27 cellular contexts compared by ENCODE assay signal in the genomic region with DNA sequence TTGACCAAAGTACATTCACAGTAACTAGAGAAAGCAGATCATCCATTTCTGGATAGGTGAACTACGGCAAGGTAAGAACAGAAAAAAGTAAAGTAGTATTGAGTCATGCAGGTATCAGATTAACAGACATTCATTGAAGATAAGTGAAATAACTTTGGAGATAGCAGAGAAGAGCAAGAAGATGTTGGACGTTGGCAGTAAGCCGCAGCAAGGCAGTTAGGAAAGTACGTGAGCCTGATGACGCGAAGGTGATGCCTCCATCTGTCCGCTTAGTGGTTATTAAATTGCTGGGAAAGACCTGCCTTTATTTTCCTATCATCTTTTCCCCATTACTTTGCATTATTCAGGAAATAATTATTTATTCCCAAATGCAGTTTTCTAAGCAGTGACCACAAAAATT. TPM values are rescaled to one million over a fixed set of nuclear protein-coding genes. Genes with fewer than 3 reads are reported as not detected.
DNase-seq lines count a peak whose midpoint lies in the region; ATAC-seq, FAIRE-seq and TF ChIP-seq lines count a peak whose summit lies in the region.
"Had no signal": no experiment of that assay in that cellular context is flagged by ENCODE, and none has a peak within 500 bp of the region (broad histone marks: within the 10 kb centered on the region; RNA-seq: fewer than 3 reads in every experiment).

No MANE protein-coding gene starts in this region.

- H4K12ac ChIP-seq in trophoblast cell (ENCODE audit: low read depth, low read length), result no peak overlapping the region

- H3K4me1 ChIP-seq in right atrium auricular region, result no peaks in the 10 kb centered on the region
- peaks cover 15% of the 10 kb centered on the region for H3K4me1 ChIP-seq in Caco-2
- no peaks in the 10 kb centered on the region for H3K4me1 ChIP-seq in trophoblast cell (ENCODE audit: control insufficient read depth in 1 of 2, insufficient read depth in 2 of 2, low read length in 2 of 2)
- H3K4me1 ChIP-seq: BE2C had no signal

- H3K4me3 ChIP-seq in right atrium auricular region, result no peak overlapping the region
- H3K4me3 ChIP-seq in Caco-2 (ENCODE audit: low read depth, low read length), result no peak overlapping the region
- no peak overlapping the region for H3K4me3 ChIP-seq in trophoblast cell (ENCODE audit: low read depth, low read length)
- H3K4me3 ChIP-seq: BLaER1 had no signal

- H3K18ac ChIP-seq in trophoblast cell (ENCODE audit: low read length), result no peak overlapping the region

- H3K4me1 Mint-ChIP-seq in Caco-2 (ENCODE audit: low read depth, unreplicated experiment) (peaks cover 13% of the 10 kb centered on the region), MCF 10A (ENCODE audit: insufficient read depth, unreplicated experiment) (no peaks in the 10 kb centered on the region)
- H3K4me1 Mint-ChIP-seq: CD4-positive, alpha-beta memory T cell; CD4-positive, CD25-positive, alpha-beta regulatory T cell; CD8-positive, alpha-beta memory T cell had no signal

- H3K27me3 ChIP-seq in right atrium auricular region (no peaks in the 10 kb centered on the region), Caco-2 (replicated peaks; ENCODE audit: control insufficient read depth, insufficient read depth, low read length) (no peaks in the 10 kb centered on the region), trophoblast cell (ENCODE audit: insufficient read depth, low read length) (no peaks in the 10 kb centered on the region)
- H3K27me3 ChIP-seq: BE2C, BLaER1 had no signal

- no peak for ATAC-seq in left ventricle myocardium superior

- H3K9me3 Mint-ChIP-seq in Caco-2 (ENCODE audit: unreplicated experiment), result no peaks in the 10 kb centered on the region
- no peaks in the 10 kb centered on the region for H3K9me3 Mint-ChIP-seq in MCF 10A (ENCODE audit: unreplicated experiment)
- H3K9me3 Mint-ChIP-seq: CD14-positive monocyte; CD4-positive, alpha-beta memory T cell; CD4-positive, CD25-positive, alpha-beta regulatory T cell; CD8-positive, alpha-beta memory T cell had no signal

- no peak overlapping the region for H3K27ac ChIP-seq in right atrium auricular region
- H3K27ac ChIP-seq in trophoblast cell (ENCODE audit: low read depth, low read length), result no peak overlapping the region
- H3K27ac ChIP-seq: BLaER1 had no signal

- FAIRE-seq in GM12891 (lab: Jason Lieb, UNC), result peak; percentile 13
- FAIRE-seq: G401.6, GM12892, GM18507 had no signal

- no peak overlapping the region for H2BK12ac ChIP-seq in trophoblast cell (ENCODE audit: low read length)

- H2BK5ac ChIP-seq in trophoblast cell (ENCODE audit: low read depth, low read length, poor library complexity), result no peak overlapping the region

- no peak for TF ChIP-seq CTCF in right atrium auricular region (IDR thresholded peaks at IDR 0.05)
- no peak for TF ChIP-seq CTCF in Caco-2 (IDR thresholded peaks at IDR 0.05; ENCODE audit: insufficient read depth in 1 of 2, low read depth in 1 of 2, low read length in 1 of 2, severe bottlenecking in 1 of 2, unreplicated experiment in 1 of 2)
- TF ChIP-seq CTCF in MCF 10A (IDR thresholded peaks at IDR 0.05; ENCODE audit: unreplicated experiment), result no peak

- H3K36me3 ChIP-seq in right atrium auricular region (no peaks in the 10 kb centered on the region), Caco-2 (ENCODE audit: control insufficient read depth, insufficient read depth, low read length) (no peaks in the 10 kb centered on the region), trophoblast cell (ENCODE audit: control insufficient read depth in 1 of 2, insufficient read depth in 2 of 2, low read length in 2 of 2) (no peaks in the 10 kb centered on the region)
- H3K36me3 ChIP-seq: BE2C had no signal

- no peak overlapping the region for H4K8ac ChIP-seq in trophoblast cell (ENCODE audit: low read depth, low read length)

- no peak overlapping the region for H3K9ac ChIP-seq in trophoblast cell (ENCODE audit: low read length)
- H3K9ac ChIP-seq: BLaER1 had no signal

- H2BK120ac ChIP-seq in trophoblast cell (ENCODE audit: insufficient read depth, low read length, poor library complexity), result no peak overlapping the region

- no peak overlapping the region for H3K23ac ChIP-seq in trophoblast cell (ENCODE audit: low read length)

- CTCF ChIA-PET in Caco-2 (lab: Charles Lee) (no interaction called here), MCF 10A (lab: Yijun Ruan, JAX) (interaction anchor here (0.7 to 8.3 kb wide), 6 partner anchors 15 to 280 kb away, joined by 3 to 124 read pairs (median 4); no protein-coding TSS in a partner anchor)

- no CpG with 5 or more reads among the region's 7 CpGs for WGBS in trophoblast cell (ENCODE audit: extremely low coverage, insufficient coverage, insufficient read length)

- no peak overlapping the region for H2AFZ ChIP-seq in trophoblast cell (ENCODE audit: insufficient read depth, low read length, poor library complexity)

- H3K4me3 Mint-ChIP-seq in Caco-2 (ENCODE audit: unreplicated experiment) (no peak overlapping the region), MCF 10A (ENCODE audit: unreplicated experiment) (no peak overlapping the region)
- H3K4me3 Mint-ChIP-seq: CD14-positive monocyte; CD4-positive, alpha-beta memory T cell; CD4-positive, CD25-positive, alpha-beta regulatory T cell; CD8-positive, alpha-beta memory T cell had no signal

- H3K4ac ChIP-seq in trophoblast cell (ENCODE audit: low read depth, low read length), result no peak overlapping the region

- DNase-seq in right atrium auricular region (ENCODE audit: low spot score) (peak; percentile 11), left ventricle myocardium superior (no peak), Caco-2 (no peak), GM12891 (ENCODE audit: insufficient read length, low spot score) (no peak), trophoblast cell (peak; percentile 62 to 63), NCI-H1105 treated with DMSO at 0.1 percent for 48 hours (lab: John Stamatoyannopoulos, UW) (no peak), MCF 10A (ENCODE audit: unreplicated experiment) (no peak), DMS79 (lab: John Stamatoyannopoulos, UW) (no peak)
- DNase-seq: 8988T; ACHN; BE2C; C1 segment of cervical spinal cord; Calu3; CD4-positive, alpha-beta memory T cell; CD4-positive, CD25-positive, alpha-beta regulatory T cell; CD8-positive, alpha-beta memory T cell; COR-L47; DMS 273 treated with DMSO at 0.1 percent for 48 hours; DMS153; DMS53; DMS79 treated with DMSO at 0.1 percent for 48 hours; GF-D8 had no signal

- H3K27me3 Mint-ChIP-seq in Caco-2 (ENCODE audit: insufficient read depth, unreplicated experiment) (no peaks in the 10 kb centered on the region), MCF 10A (ENCODE audit: insufficient read depth, unreplicated experiment) (no peaks in the 10 kb centered on the region)
- H3K27me3 Mint-ChIP-seq: CD4-positive, alpha-beta memory T cell; CD4-positive, CD25-positive, alpha-beta regulatory T cell; CD8-positive, alpha-beta memory T cell had no signal

- H3K14ac ChIP-seq in trophoblast cell (ENCODE audit: low read length), result no peak overlapping the region

- no peak overlapping the region for H3K4me2 ChIP-seq in trophoblast cell (ENCODE audit: low read length)
- H3K4me2 ChIP-seq: BLaER1 had no signal

- no peaks in the 10 kb centered on the region for H3K79me2 ChIP-seq in trophoblast cell (ENCODE audit: control insufficient read depth, insufficient read depth, low read length, poor library complexity)

- intact Hi-C loops in left ventricle myocardium superior (cut with micrococcal nuclease) (loop anchor here (10.0 kb wide), 1 partner anchor 277 kb away; no protein-coding TSS in a partner anchor), Caco-2 (cut with micrococcal nuclease; ENCODE audit: unreplicated experiment) (loop anchor here (10.0 kb wide), 1 partner anchor 67 kb away; no protein-coding TSS in a partner anchor), MCF 10A (cut with micrococcal nuclease) (no loop called here)

- H3K27ac Mint-ChIP-seq in Caco-2 (ENCODE audit: unreplicated experiment) (peak overlapping the region; percentile 4), MCF 10A (ENCODE audit: low read depth, unreplicated experiment) (no peak overlapping the region)
- H3K27ac Mint-ChIP-seq: CD14-positive monocyte; CD4-positive, CD25-positive, alpha-beta regulatory T cell had no signal

- BruUV-seq in Caco-2 (replicated peaks; lab: Mats Ljungman, UMichigan) (no TSS peak), MCF 10A (replicated peaks; lab: Mats Ljungman, UMichigan) (no TSS peak)

- POLR2A ChIA-PET in Caco-2 (lab: Charles Lee), result no interaction called here
- POLR2A ChIA-PET in MCF 10A (lab: Yijun Ruan, JAX), result interaction anchor here (0.6 to 1.0 kb wide), 2 partner anchors 10 to 113 kb away, joined by 3 read pairs; no protein-coding TSS in a partner anchor

- no peak for TF ChIP-seq POLR2A in GM12891 (IDR thresholded peaks at IDR 0.05; ENCODE audit: low read depth, low read length)

- H3K79me1 ChIP-seq in trophoblast cell (ENCODE audit: low read length), result no peaks in the 10 kb centered on the region

- H4K91ac ChIP-seq in trophoblast cell (ENCODE audit: low read depth, low read length), result no peak overlapping the region

- H3K9me3 ChIP-seq in right atrium auricular region (no peaks in the 10 kb centered on the region), Caco-2 (no peaks in the 10 kb centered on the region), trophoblast cell (ENCODE audit: insufficient read depth, low read depth, low read length) (no peaks in the 10 kb centered on the region)
- H3K9me3 ChIP-seq: BE2C, BLaER1 had no signal

- H3K36me3 Mint-ChIP-seq in Caco-2 (ENCODE audit: insufficient read depth, unreplicated experiment), result no peaks in the 10 kb centered on the region
- peaks cover 22% of the 10 kb centered on the region for H3K36me3 Mint-ChIP-seq in MCF 10A (ENCODE audit: insufficient read depth, unreplicated experiment)

- no peak overlapping the region for H2AK5ac ChIP-seq in trophoblast cell (ENCODE audit: low read length)

TF ChIP-seq in GM12891, 5 proteins besides CTCF, POLR2A, EP300 and RAD21:
- TF ChIP-seq TAF1 (IDR thresholded peaks at IDR 0.05; ENCODE audit: low read depth, low read length), result no peak
- TF ChIP-seq POU2F2 (IDR thresholded peaks at IDR 0.05; ENCODE audit: low read depth, low read length), result no peak
- TF ChIP-seq SPI1 (IDR thresholded peaks at IDR 0.05; ENCODE audit: low read depth, low read length), result no peak
- TF ChIP-seq POLR2AphosphoS5 (IDR thresholded peaks at IDR 0.05; ENCODE audit: low read depth, low read length), result no peak
- TF ChIP-seq PAX5 (IDR thresholded peaks at IDR 0.05; ENCODE audit: insufficient read depth, low read length, severe bottlenecking), result no peak

RNA-seq across cellular contexts. Expression of a gene that starts 24.9 kb away (rescaled TPM):
- total RNA-seq in right atrium auricular region, result 10 to 100 TPM in 1 of 2 donors, 1 to 10 TPM in 1; 9.1 to 11.0 TPM
- total RNA-seq in left ventricle myocardium superior, result 7.0 TPM
- total RNA-seq in Caco-2 (2022), result 0.26 and 0.29 TPM in 2 replicates
- 0.35 TPM for polyA plus RNA-seq in GM12891 (2012; ENCODE audit: low read depth, missing spikeins)
- polyA plus RNA-seq in trophoblast cell (2013), result 0.35 and 0.42 TPM in 2 replicates
- 0.66 and 1.1 TPM in 2 replicates for total RNA-seq in MCF 10A (2022)
- polyA plus RNA-seq: CD14-positive monocyte; CD4-positive, alpha-beta memory T cell had no signal

Comparison
In these comparisons a context has a peak if more than half of its experiments do, and no peak if none do; other contexts are left out.
1. DNase-seq: peak in right atrium auricular region (single experiment) and trophoblast cell (2 of 2); none in left ventricle myocardium superior (single experiment), Caco-2 (0 of 2), GM12891 (single experiment), NCI-H1105 treated with DMSO at 0.1 percent for 48 hours (single experiment), MCF 10A (single experiment) and DMS79 (single experiment).